Comparison of ENCODE assay signal across 11 cellular contexts in genomic region chr1:41486892-41487728, GRCh38. TPM values are rescaled to one million over a fixed set of nuclear protein-coding genes. Genes with fewer than 3 reads are reported as not detected.
DNase-seq lines count a peak whose midpoint lies in the region; ATAC-seq and TF ChIP-seq lines count a peak whose summit lies in the region.
"Had no signal": no experiment of that assay in that cellular context is flagged by ENCODE, and none has a peak within 500 bp of the region (broad histone marks: within the 10 kb centered on the region; RNA-seq: fewer than 3 reads in every experiment).

No MANE protein-coding gene starts in this region.

- H3K9me3 Mint-ChIP-seq in activated T-cell treated with anti-CD3 and anti-CD28 coated beads, Interleukin-2, amount 50 U/mL, for 72 hours, result peaks cover 0 to 2% of the 10 kb centered on the region in 2 donors
- H3K9me3 Mint-ChIP-seq in activated T-cell treated with anti-CD3 and anti-CD28 coated beads, Interleukin-2, amount 50 U/mL, for 24 hours, result no peaks in the 10 kb centered on the region
- H3K9me3 Mint-ChIP-seq in CD8-positive, alpha-beta T cell, result no peaks in the 10 kb centered on the region

- CTCF ChIA-PET in CD8-positive, alpha-beta T cell (lab: Charles Lee), result no interaction called here

- intact Hi-C loops in stomach (cut with DNase I; ENCODE audit: low total_unique reads), result no loop called here
- intact Hi-C loops in CD8-positive, alpha-beta T cell (cut with DNase I, micrococcal nuclease), result no loop called here

- H3K4me1 Mint-ChIP-seq in activated T-cell treated with anti-CD3 and anti-CD28 coated beads, Interleukin-2, amount 50 U/mL, for 72 hours (ENCODE audit: low read depth), result peaks cover 9% of the 10 kb centered on the region
- peaks cover 14% of the 10 kb centered on the region for H3K4me1 Mint-ChIP-seq in activated T-cell treated with anti-CD3 and anti-CD28 coated beads, Interleukin-2, amount 50 U/mL, for 24 hours (ENCODE audit: low read depth)
- peaks cover 6% of the 10 kb centered on the region for H3K4me1 Mint-ChIP-seq in CD8-positive, alpha-beta T cell (ENCODE audit: low read depth)

- H3K4me1 ChIP-seq in NT2/D1 (ENCODE audit: insufficient read depth, insufficient read length) (peaks cover 49% of the 10 kb centered on the region), iPS-18a (ENCODE audit: control insufficient read depth, low read depth, low read length) (peaks cover 24% of the 10 kb centered on the region), stomach (peaks cover 53 to 67% (median 60%) of the 10 kb centered on the region in 4 donors)
- H3K4me1 ChIP-seq in CD8-positive, alpha-beta T cell (ENCODE audit: insufficient read depth, low read length), result no peaks in the 10 kb centered on the region

- WGBS in stomach, 5 donors, result 32 to 58% (median 35%) methylated on average over 17 to 20 of the region's 20 CpGs

- POLR2A ChIA-PET in CD8-positive, alpha-beta T cell (lab: Charles Lee), result no interaction called here

- TF ChIP-seq EP300 in stomach (IDR thresholded peaks at IDR 0.05), result no peak

- H3K4me3 Mint-ChIP-seq in activated T-cell treated with anti-CD3 and anti-CD28 coated beads, Interleukin-2, amount 50 U/mL, for 72 hours, result peak overlapping the region in 1 of 2 donors; percentile 34
- H3K4me3 Mint-ChIP-seq in activated T-cell treated with anti-CD3 and anti-CD28 coated beads, Interleukin-2, amount 50 U/mL, for 24 hours, result no peak overlapping the region
- no peak overlapping the region for H3K4me3 Mint-ChIP-seq in CD8-positive, alpha-beta T cell

- TF ChIP-seq CTCF in stomach (IDR thresholded peaks at IDR 0.05), result no peak
- no peak for TF ChIP-seq CTCF in CD8-positive, alpha-beta T cell (IDR thresholded peaks at IDR 0.05)

- no peak for TF ChIP-seq POLR2A in stomach (IDR thresholded peaks at IDR 0.05)

- H3K4me3 ChIP-seq in NT2/D1 (ENCODE audit: insufficient read length, low read depth), result peak overlapping the region; percentile 19
- peak overlapping the region; percentile 23 for H3K4me3 ChIP-seq in iPS-18a (ENCODE audit: low read length)
- H3K4me3 ChIP-seq in stomach, result no peak overlapping the region
- H3K4me3 ChIP-seq in CD8-positive, alpha-beta T cell (ENCODE audit: low read depth, low read length), result no peak overlapping the region

- H3K9ac ChIP-seq in NT2/D1 (ENCODE audit: insufficient read length, low read depth) (peak overlapping the region; percentile 76), iPS-18a (ENCODE audit: low read length) (no peak overlapping the region)

- no peaks in the 10 kb centered on the region for H3K36me3 Mint-ChIP-seq in activated T-cell treated with anti-CD3 and anti-CD28 coated beads, Interleukin-2, amount 50 U/mL, for 72 hours (ENCODE audit: insufficient read depth in 2 of 2)
- H3K36me3 Mint-ChIP-seq in activated T-cell treated with anti-CD3 and anti-CD28 coated beads, Interleukin-2, amount 50 U/mL, for 24 hours (ENCODE audit: low read depth), result no peaks in the 10 kb centered on the region
- no peaks in the 10 kb centered on the region for H3K36me3 Mint-ChIP-seq in CD8-positive, alpha-beta T cell

- H3K27me3 ChIP-seq in NT2/D1 (ENCODE audit: insufficient read depth, insufficient read length), result peaks cover 4% of the 10 kb centered on the region
- peaks cover 5% of the 10 kb centered on the region for H3K27me3 ChIP-seq in iPS-18a (ENCODE audit: control insufficient read depth, insufficient read depth, low read length)
- H3K27me3 ChIP-seq in stomach, result peaks cover 0 to 14% (median 0%) of the 10 kb centered on the region in 3 donors
- H3K27me3 ChIP-seq in CD8-positive, alpha-beta T cell (ENCODE audit: insufficient read depth, low read length), result no peaks in the 10 kb centered on the region

- ATAC-seq in activated T-cell treated with anti-CD3 and anti-CD28 coated beads, Interleukin-2, amount 50 U/mL, for 72 hours (replicated peaks in 1 of 2), result peak; percentile 49 to 68
- no peak for ATAC-seq in HG03139 (IDR thresholded peaks at IDR 0.05; ENCODE audit: unreplicated experiment)
- ATAC-seq in CD8-positive, alpha-beta T cell, result no peak

- no peak overlapping the region for H3K27ac Mint-ChIP-seq in activated T-cell treated with anti-CD3 and anti-CD28 coated beads, Interleukin-2, amount 50 U/mL, for 72 hours
- H3K27ac Mint-ChIP-seq in activated T-cell treated with anti-CD3 and anti-CD28 coated beads, Interleukin-2, amount 50 U/mL, for 24 hours, result no peak overlapping the region
- no peak overlapping the region for H3K27ac Mint-ChIP-seq in CD8-positive, alpha-beta T cell

- no peak overlapping the region for H3K27ac ChIP-seq in iPS-18a (ENCODE audit: low read length)
- peak overlapping the region in 4 of 5 donors; percentile 17 to 74 (median 62) for H3K27ac ChIP-seq in stomach
- no peak overlapping the region for H3K27ac ChIP-seq in CD8-positive, alpha-beta T cell (ENCODE audit: low read depth, low read length)
- H3K27ac ChIP-seq: epithelial cell of prostate had no signal

- H3K27me3 Mint-ChIP-seq in activated T-cell treated with anti-CD3 and anti-CD28 coated beads, Interleukin-2, amount 50 U/mL, for 72 hours (ENCODE audit: low read depth), result peaks cover 36% of the 10 kb centered on the region
- peaks cover 29% of the 10 kb centered on the region for H3K27me3 Mint-ChIP-seq in activated T-cell treated with anti-CD3 and anti-CD28 coated beads, Interleukin-2, amount 50 U/mL, for 24 hours
- H3K27me3 Mint-ChIP-seq in CD8-positive, alpha-beta T cell (ENCODE audit: low read depth), result peaks cover 22% of the 10 kb centered on the region

- DNase-seq in activated T-cell treated with anti-CD3 and anti-CD28 coated beads, Interleukin-2, amount 50 U/mL, for 72 hours, result no peak
- no peak for DNase-seq in activated T-cell treated with anti-CD3 and anti-CD28 coated beads, Interleukin-2, amount 50 U/mL, for 24 hours
- DNase-seq in NT2/D1 (ENCODE audit: low read depth, low spot score) (peak; percentile 39), stomach (no peak)
- no peak for DNase-seq in CD8-positive, alpha-beta T cell
- DNase-seq in stimulated activated CD4-positive, alpha-beta T cell treated with anti-CD3 and anti-CD28 coated beads, Interleukin-4, amount 100 ng/mL, for 4 hours, result no peak
- DNase-seq: activated effector memory CD4-positive, alpha-beta T cell treated with anti-CD3 and anti-CD28 coated beads, Interleukin-2, amount 50 U/mL, for 16 hours; NCI-H1417 had no signal

- no peaks in the 10 kb centered on the region for H3K9me3 ChIP-seq in NT2/D1 (ENCODE audit: insufficient read depth, low read length)
- H3K9me3 ChIP-seq in iPS-18a (ENCODE audit: control insufficient read depth, low read depth, low read length), result no peaks in the 10 kb centered on the region
- H3K9me3 ChIP-seq in stomach, result no peaks in the 10 kb centered on the region
- H3K9me3 ChIP-seq in CD8-positive, alpha-beta T cell (ENCODE audit: low read length), result no peaks in the 10 kb centered on the region

- H3K36me3 ChIP-seq in NT2/D1 (ENCODE audit: insufficient read depth, insufficient read length, low read length), result peaks cover 11% of the 10 kb centered on the region
- no peaks in the 10 kb centered on the region for H3K36me3 ChIP-seq in iPS-18a (ENCODE audit: control insufficient read depth, low read depth, low read length)
- H3K36me3 ChIP-seq in stomach, result no peaks in the 10 kb centered on the region
- H3K36me3 ChIP-seq in CD8-positive, alpha-beta T cell (ENCODE audit: insufficient read depth, low read length), result no peaks in the 10 kb centered on the region

RNA-seq across cellular contexts. Expression of gene EDN2, which starts 2.6 kb away (rescaled TPM):
- not detected for total RNA-seq in activated T-cell treated with anti-CD3 and anti-CD28 coated beads, Interleukin-2, amount 50 U/mL, for 72 hours
- total RNA-seq in stomach, result 10 to 100 TPM in 2 of 5 donors, not detected in 3; 16.5 to 71.8 TPM
- 1 to 10 TPM; 1.5 to 2.5 (median 2.1) TPM for polyA plus RNA-seq in stomach
- under 1 TPM; 0.43 to 0.75 TPM for total RNA-seq in CD8-positive, alpha-beta T cell

Comparison
In these comparisons a context has a peak if more than half of its experiments do, and no peak if none do; other contexts are left out.
1. ATAC-seq: peak in activated T-cell treated with anti-CD3 and anti-CD28 coated beads, Interleukin-2, amount 50 U/mL, for 72 hours (2 of 2); none in HG03139 (single experiment) and CD8-positive, alpha-beta T cell (single experiment).
2. H3K4me3 ChIP-seq: peak in NT2/D1 (single experiment) and iPS-18a (single experiment); none in stomach (0 of 4) and CD8-positive, alpha-beta T cell (single experiment).
3. H3K27ac ChIP-seq: peak in stomach (4 of 5); none in iPS-18a (single experiment) and CD8-positive, alpha-beta T cell (single experiment).